In the genomic region with DNA sequence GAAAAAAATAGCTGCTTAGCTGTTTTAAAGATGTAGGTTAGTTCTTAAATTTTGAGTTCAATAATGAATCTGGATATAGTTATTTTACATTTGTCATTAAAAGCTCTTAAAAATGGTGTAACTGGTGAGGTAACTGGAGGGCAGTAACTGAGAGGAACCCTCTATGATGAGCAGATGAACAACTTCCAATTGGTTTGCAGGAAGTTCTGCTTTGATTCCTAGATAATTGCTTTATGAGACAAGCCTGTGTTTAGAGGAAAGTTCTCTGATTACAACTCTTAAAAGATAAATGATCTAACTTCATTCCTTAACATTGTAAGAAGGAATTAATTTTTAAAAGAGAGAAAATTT, we compare ENCODE assay signal across 1 cellular context.
TF ChIP-seq lines count a peak whose summit lies in the region.

No MANE protein-coding gene starts in this region.

TF ChIP-seq in SK-N-SH, 30 proteins besides CTCF, POLR2A, EP300 and RAD21 (continued from another document):
- no peak for TF ChIP-seq GATA2 (CRISPR knock-in tag; IDR thresholded peaks at IDR 0.05)
- TF ChIP-seq USF2 (IDR thresholded peaks at IDR 0.05; ENCODE audit: borderline replicate concordance, low read depth, low read length) = no peak
- no peak for TF ChIP-seq RXRA (IDR thresholded peaks at IDR 0.05; ENCODE audit: borderline replicate concordance, low read depth)
- TF ChIP-seq, protein P1, sequence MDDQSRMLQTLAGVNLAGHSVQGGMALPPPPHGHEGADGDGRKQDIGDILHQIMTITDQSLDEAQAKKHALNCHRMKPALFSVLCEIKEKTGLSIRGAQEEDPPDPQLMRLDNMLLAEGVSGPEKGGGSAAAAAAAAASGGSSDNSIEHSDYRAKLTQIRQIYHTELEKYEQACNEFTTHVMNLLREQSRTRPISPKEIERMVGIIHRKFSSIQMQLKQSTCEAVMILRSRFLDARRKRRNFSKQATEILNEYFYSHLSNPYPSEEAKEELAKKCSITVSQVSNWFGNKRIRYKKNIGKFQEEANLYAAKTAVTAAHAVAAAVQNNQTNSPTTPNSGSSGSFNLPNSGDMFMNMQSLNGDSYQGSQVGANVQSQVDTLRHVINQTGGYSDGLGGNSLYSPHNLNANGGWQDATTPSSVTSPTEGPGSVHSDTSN (IDR thresholded peaks at IDR 0.05) = no peak
- TF ChIP-seq JUND (IDR thresholded peaks at IDR 0.05) = no peak
- no peak for TF ChIP-seq TCF12 (IDR thresholded peaks at IDR 0.05)
- no peak for TF ChIP-seq IRF3 (IDR thresholded peaks at IDR 0.05; ENCODE audit: low read depth, low read length)
- TF ChIP-seq SMC3 (IDR thresholded peaks at IDR 0.05; ENCODE audit: low read depth, low read length) = no peak
- TF ChIP-seq, protein P2, sequence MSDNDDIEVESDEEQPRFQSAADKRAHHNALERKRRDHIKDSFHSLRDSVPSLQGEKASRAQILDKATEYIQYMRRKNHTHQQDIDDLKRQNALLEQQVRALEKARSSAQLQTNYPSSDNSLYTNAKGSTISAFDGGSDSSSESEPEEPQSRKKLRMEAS (IDR thresholded peaks at IDR 0.05; ENCODE audit: low read depth) = no peak
- no peak for TF ChIP-seq GABPA (IDR thresholded peaks at IDR 0.05; ENCODE audit: low read depth)
- TF ChIP-seq YY1 (IDR thresholded peaks at IDR 0.05; ENCODE audit: low read depth) = no peak
TF ChIP-seq in SK-N-SH: peak in this region for 0.
